22 cellular contexts compared by ENCODE assay signal in the genomic region with DNA sequence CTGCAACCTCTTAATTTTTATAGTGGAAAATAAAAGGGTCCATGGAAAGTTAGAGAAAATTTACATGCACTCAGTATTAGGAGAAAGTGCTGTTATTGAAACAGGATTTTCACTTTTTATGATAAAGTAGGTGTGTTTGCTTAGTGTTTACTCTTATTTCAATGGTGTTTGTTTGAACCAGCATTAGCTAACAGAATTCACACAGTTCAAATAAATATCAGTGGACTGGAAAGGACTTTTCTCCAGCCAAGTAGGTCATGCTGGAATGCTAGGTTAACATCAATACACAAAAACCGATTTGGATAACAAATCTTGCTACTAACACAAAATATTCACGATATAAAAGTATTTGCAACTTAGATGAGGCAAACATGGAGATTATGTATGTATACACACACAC. TPM values are rescaled to one million over a fixed set of nuclear protein-coding genes. Genes with fewer than 3 reads are reported as not detected.
DNase-seq lines count a peak whose midpoint lies in the region; ATAC-seq and TF ChIP-seq lines count a peak whose summit lies in the region.
"Had no signal": no experiment of that assay in that cellular context is flagged by ENCODE, and none has a peak within 500 bp of the region (broad histone marks: within the 10 kb centered on the region; RNA-seq: fewer than 3 reads in every experiment).

No MANE protein-coding gene starts in this region.

- no peaks in the 10 kb centered on the region for H3K9me2 ChIP-seq in PC-3 (replicated peaks; ENCODE audit: low read length)
- H3K9me2 ChIP-seq: SK-N-SH had no signal

- CTCF ChIA-PET in PC-3 (lab: Charles Lee), result interaction anchor here (0.6 kb wide), 1 partner anchor 385 kb away, joined by 4 read pairs; no protein-coding TSS in a partner anchor

- DNase-seq in NCI-H748 (lab: John Stamatoyannopoulos, UW; ENCODE audit: unreplicated experiment) (peak; percentile 7), NCI-H748 treated with DMSO at 0.1 percent for 48 hours (lab: John Stamatoyannopoulos, UW) (no peak), LNCaP clone FGC (ENCODE audit: low read depth) (peak; percentile 3), PC-3 (no peak), spleen (no peak), smooth muscle cell (lab: John Stamatoyannopoulos, UW; ENCODE audit: unreplicated experiment) (no peak), hepatic stellate cell (ENCODE audit: low spot score) (no peak)
- DNase-seq in activated CD8-positive, alpha-beta memory T cell treated with anti-CD3 and anti-CD28 coated beads for 24 hours, result no peak
- DNase-seq: AML-193, DMS79, GOT3, IMR-90, MV-4-11, NCI-H187, NCI-H2107, NCI-H510A, SIG-M5, SK-N-SH had no signal

- H3K27ac ChIP-seq in PC-3 (ENCODE audit: low read length), result no peak overlapping the region
- H3K27ac ChIP-seq in spleen, result peak overlapping the region in 5 of 8 donors; percentile 40 to 81 (median 63)
- no peak overlapping the region for H3K27ac ChIP-seq in smooth muscle cell (ENCODE audit: low read depth)
- H3K27ac ChIP-seq: 22Rv1, RWPE1 had no signal

- peak; percentile 81 for ATAC-seq in PC-3
- ATAC-seq: HCT116 had no signal

- H3K4me3 ChIP-seq in LNCaP clone FGC (ENCODE audit: low read depth, low read length), result no peak overlapping the region
- no peak overlapping the region for H3K4me3 ChIP-seq in PC-3 (ENCODE audit: low read length)
- H3K4me3 ChIP-seq in spleen, result no peak overlapping the region
- H3K4me3 ChIP-seq in smooth muscle cell, result no peak overlapping the region
- H3K4me3 ChIP-seq: GM12878 had no signal

- POLR2A ChIA-PET in PC-3 (lab: Charles Lee; ENCODE audit: unreplicated experiment), result no interaction called here

- H3K9me3 ChIP-seq in PC-3 (ENCODE audit: low read length) (no peaks in the 10 kb centered on the region), spleen (no peaks in the 10 kb centered on the region), smooth muscle cell (replicated peaks; ENCODE audit: low read depth) (no peaks in the 10 kb centered on the region)
- H3K9me3 ChIP-seq: SK-N-SH had no signal

- H2AFZ ChIP-seq in PC-3 (ENCODE audit: low read length) (no peak overlapping the region), smooth muscle cell (ENCODE audit: low read depth) (no peak overlapping the region)

- H4K20me1 ChIP-seq in PC-3 (ENCODE audit: low read length) (no peaks in the 10 kb centered on the region), smooth muscle cell (ENCODE audit: low read depth) (no peaks in the 10 kb centered on the region)

- H3F3A ChIP-seq in PC-3 (ENCODE audit: low read length, unreplicated experiment) (no peaks in the 10 kb centered on the region), smooth muscle cell (ENCODE audit: low read depth) (no peaks in the 10 kb centered on the region)

- H3K36me3 ChIP-seq in PC-3 (ENCODE audit: low read depth, low read length) (no peaks in the 10 kb centered on the region), spleen (no peaks in the 10 kb centered on the region), smooth muscle cell (ENCODE audit: low read depth) (no peaks in the 10 kb centered on the region)

- 73 to 85% (median 80%) methylated on average over 2 of the region's 2 CpGs for WGBS in spleen, 5 donors
- WGBS in smooth muscle cell (ENCODE audit: low lambda C conversion rate), result 90% methylated on average over 2 of the region's 2 CpGs

- no peaks in the 10 kb centered on the region for H3K79me2 ChIP-seq in PC-3 (ENCODE audit: low read length)
- H3K79me2 ChIP-seq in smooth muscle cell (ENCODE audit: low read depth), result no peaks in the 10 kb centered on the region

- no peak for TF ChIP-seq CTCF in LNCaP clone FGC (IDR thresholded peaks at IDR 0.05; ENCODE audit: control insufficient read depth, extremely low read depth, insufficient read depth)
- TF ChIP-seq CTCF in PC-3 (conservative IDR thresholded peaks at IDR 0.05; ENCODE audit: low read depth, low read length), result no peak
- no peak for TF ChIP-seq CTCF in spleen (IDR thresholded peaks at IDR 0.05 in 8 of 11, conservative IDR thresholded peaks at IDR 0.05 in 3 of 11)
- no peak for TF ChIP-seq CTCF in smooth muscle cell (IDR thresholded peaks at IDR 0.05; ENCODE audit: borderline replicate concordance, insufficient read depth, poor library complexity, severe bottlenecking)

- no peak for TF ChIP-seq POLR2A in spleen (IDR thresholded peaks at IDR 0.05)

- no peak overlapping the region for H3K9ac ChIP-seq in PC-3 (ENCODE audit: low read length)
- no peak overlapping the region for H3K9ac ChIP-seq in smooth muscle cell (ENCODE audit: low read depth)
- H3K9ac ChIP-seq: SK-N-SH had no signal

- peaks cover 5% of the 10 kb centered on the region; the same call in 1 of the 2 replicates for H3K4me1 ChIP-seq in PC-3 (ENCODE audit: insufficient read depth, low read length)
- peaks cover 0 to 45% (median 12%) of the 10 kb centered on the region in 6 donors for H3K4me1 ChIP-seq in spleen
- H3K4me1 ChIP-seq in smooth muscle cell (ENCODE audit: low read depth), result no peaks in the 10 kb centered on the region

- H3K27me3 ChIP-seq in PC-3 (ENCODE audit: low read length) (no peaks in the 10 kb centered on the region), spleen (replicated peaks in 1 of 7) (peaks cover 0 to 3% (median 0%) of the 10 kb centered on the region in 7 donors), smooth muscle cell (ENCODE audit: low read depth) (no peaks in the 10 kb centered on the region)

- intact Hi-C loops in PC-3 (cut with micrococcal nuclease), result no loop called here
- intact Hi-C loops in spleen (cut with DNase I; ENCODE audit: low total_unique reads), result no loop called here

- H3K4me2 ChIP-seq in PC-3 (ENCODE audit: low read length), result no peak overlapping the region
- H3K4me2 ChIP-seq in smooth muscle cell, result no peak overlapping the region
- H3K4me2 ChIP-seq: SK-N-SH had no signal

- no TSS peak for BruUV-seq in PC-3 (replicated peaks; lab: Mats Ljungman, UMichigan)

RNA-seq across cellular contexts. Expression of a gene that starts 49.4 kb away (rescaled TPM):
- 7.9 and 12.1 TPM in 2 replicates for total RNA-seq in PC-3 (2014; rRNA removed)
- 10 to 100 TPM; 24.5 to 36.0 (median 26.8) TPM for total RNA-seq in spleen
- 10 to 100 TPM; 21.7 to 33.7 (median 29.3) TPM for polyA plus RNA-seq in spleen
- total RNA-seq in smooth muscle cell, result 59.6 and 76.3 TPM in 2 replicates
- polyA plus RNA-seq in smooth muscle cell, result 45.9 and 46.8 TPM in 2 replicates

Comparison
In these comparisons a context has a peak if more than half of its experiments do, and no peak if none do; other contexts are left out.
1. DNase-seq: peak in NCI-H748 (single experiment) and LNCaP clone FGC (single experiment); none in NCI-H748 treated with DMSO at 0.1 percent for 48 hours (single experiment), PC-3 (single experiment), spleen (single experiment), activated CD8-positive, alpha-beta memory T cell treated with anti-CD3 and anti-CD28 coated beads for 24 hours (single experiment), smooth muscle cell (single experiment) and hepatic stellate cell (single experiment).
2. H3K27ac ChIP-seq: peak in spleen (5 of 8); none in PC-3 (single experiment) and smooth muscle cell (single experiment).